In genomic region chr5:727087-727486, GRCh38 we compare ENCODE assay signal across 8 cellular contexts. TPM values are rescaled to one million over a fixed set of nuclear protein-coding genes. Genes with fewer than 3 reads are reported as not detected.
DNase-seq lines count a peak whose midpoint lies in the region; FAIRE-seq and TF ChIP-seq lines count a peak whose summit lies in the region.
"Not testable (repeated sequence)": the region's sequence is repeated elsewhere in the genome, so short reads cannot be mapped to it uniquely, and the experiment has no call there.
"Had no signal": no experiment of that assay in that cellular context is flagged by ENCODE, and none has a peak within 500 bp of the region (broad histone marks: within the 10 kb centered on the region; RNA-seq: fewer than 3 reads in every experiment).

No MANE protein-coding gene starts in this region.

- H3K36me3 Mint-ChIP-seq in neural crest cell (ENCODE audit: low read depth): not testable (repeated sequence)

- H3K4me3 ChIP-seq in BE2C (ENCODE audit: low read depth, low read length); mammary epithelial cell (replicated peaks in 1 of 3; ENCODE audit: insufficient read depth in 1 of 3, low read depth in 2 of 3, low read length in 3 of 3); fibroblast of mammary gland (ENCODE audit: control insufficient read depth, low read depth, low read length): not testable (repeated sequence)

- H3K4me3 Mint-ChIP-seq in neural crest cell: not testable (repeated sequence)

- H2AFZ ChIP-seq in mammary epithelial cell (ENCODE audit: low read depth, low read length): not testable (repeated sequence)

- peak; percentile 39 for TF ChIP-seq CTCF in BE2C (IDR thresholded peaks at IDR 0.05; ENCODE audit: low read depth, low read length)
- TF ChIP-seq CTCF in mammary epithelial cell (conservative IDR thresholded peaks at IDR 0.05 in 1 of 2, IDR thresholded peaks at IDR 0.05 in 1 of 2; ENCODE audit: extremely low read depth in 1 of 2, insufficient read depth in 1 of 2, low read depth in 1 of 2, low read length in 2 of 2); fibroblast of mammary gland (conservative IDR thresholded peaks at IDR 0.05; ENCODE audit: control insufficient read depth, insufficient read depth, low read depth, low read length): not testable (repeated sequence)
- TF ChIP-seq CTCF in neural crest cell (conservative IDR thresholded peaks at IDR 0.05): peak; percentile 28

- intact Hi-C loops in mammary epithelial cell (cut with micrococcal nuclease): not testable (repeated sequence)

- dilution Hi-C loops in mammary epithelial cell (cut with HindIII; ENCODE audit: low sequenced_read_pairs): not testable (repeated sequence)

- DNase-seq in BE2C (peak; percentile 49), HT-29 (ENCODE audit: low spot score) (peak; percentile 15), mammary epithelial cell (peak; percentile 5), fibroblast of mammary gland (ENCODE audit: low read depth) (peak; percentile 0), kidney tubule cell (ENCODE audit: low spot score) (peak; percentile 30)
- not testable (repeated sequence) for DNase-seq in RCC 7860 (ENCODE audit: low spot score); neural crest cell (ENCODE audit: low read depth, low spot score)

- WGBS in mammary epithelial cell (ENCODE audit: low coverage, missing lambda C conversion rate): 50% methylated on average over 1 of the region's 9 CpGs

- not testable (repeated sequence) for H3K4me1 ChIP-seq in BE2C; mammary epithelial cell (ENCODE audit: insufficient read depth, low read length)

- not testable (repeated sequence) for H3K9ac ChIP-seq in mammary epithelial cell (ENCODE audit: insufficient read depth, low read length)

- H3K27ac Mint-ChIP-seq in neural crest cell (ENCODE audit: unreplicated experiment): not testable (repeated sequence)

- H3K4me1 Mint-ChIP-seq in neural crest cell: not testable (repeated sequence)

- not testable (repeated sequence) for H3K36me3 ChIP-seq in BE2C; mammary epithelial cell (ENCODE audit: insufficient read depth, low read length)

- not testable (repeated sequence) for H3K9me3 ChIP-seq in BE2C; mammary epithelial cell (replicated peaks; ENCODE audit: insufficient read depth, low read length)

- H3K27me3 ChIP-seq in BE2C; mammary epithelial cell (ENCODE audit: insufficient read depth, low read length): not testable (repeated sequence)

- in situ Hi-C loops in mammary epithelial cell (cut with MboI; ENCODE audit: low sequenced_read_pairs in 2 of 2): not testable (repeated sequence)

- not testable (repeated sequence) for H3K27ac ChIP-seq in mammary epithelial cell (ENCODE audit: insufficient read depth, low read depth, low read length)

- not testable (repeated sequence) for H4K20me1 ChIP-seq in mammary epithelial cell (ENCODE audit: insufficient read depth, low read length)

- not testable (repeated sequence) for BruUV-seq in mammary epithelial cell (replicated peaks; lab: Mats Ljungman, UMichigan)

- H3K4me2 ChIP-seq in mammary epithelial cell (ENCODE audit: insufficient read depth, low read depth, low read length): not testable (repeated sequence)

- FAIRE-seq in RCC 7860 (lab: Jason Lieb, UNC): peak; percentile 27

- H3K9me3 Mint-ChIP-seq in neural crest cell: not testable (repeated sequence)

- CTCF ChIA-PET in mammary epithelial cell (lab: Charles Lee; ENCODE audit: low non-redundant PET): not testable (repeated sequence)

- H3K79me2 ChIP-seq in mammary epithelial cell (ENCODE audit: insufficient read depth, low read length): not testable (repeated sequence)

- peaks cover 20% of the 10 kb centered on the region for H3K27me3 Mint-ChIP-seq in neural crest cell (ENCODE audit: low read depth)

RNA-seq across cellular contexts. Expression of gene TPPP, which starts 33.9 kb away (rescaled TPM):
- 7.5 TPM for polyA plus RNA-seq in BE2C (2012; ENCODE audit: insufficient read depth, insufficient read length, low read depth)
- 20.7 and 21.7 TPM in 2 replicates for total RNA-seq in HT-29 (2014; rRNA removed; shearing (Covaris generic))
- total RNA-seq in mammary epithelial cell (under 1 TPM; 0.50 to 0.94 TPM), neural crest cell (2.6 and 2.7 TPM in 2 replicates)
- polyA plus RNA-seq in mammary epithelial cell: 0.46 TPM
- 1.5 TPM for polyA minus RNA-seq in mammary epithelial cell
- total RNA-seq: SJSA1 had no signal

RNA-seq across cellular contexts. Expression of gene ZDHHC11B, which starts 57.4 kb away (rescaled TPM):
- 21.0 TPM for polyA plus RNA-seq in BE2C (2012; ENCODE audit: insufficient read depth, insufficient read length, low read depth)
- total RNA-seq in HT-29 (2014; rRNA removed; shearing (Covaris generic)): 3.7 and 5.2 TPM in 2 replicates
- total RNA-seq in mammary epithelial cell: under 1 TPM in 1 of 2 donors, not detected in 1; 0.12 TPM
- 0.10 TPM for polyA plus RNA-seq in mammary epithelial cell
- polyA minus RNA-seq in mammary epithelial cell: not detected
- total RNA-seq in neural crest cell: 3.0 and 3.5 TPM in 2 replicates
- total RNA-seq: SJSA1 had no signal
